In genomic region chr15:64211696-64212095, GRCh38 we compare ENCODE assay signal across 33 cellular contexts.
"Had no signal": no experiment of that assay in that cellular context is flagged by ENCODE, and none has a peak within 500 bp of the region (broad histone marks: within the 10 kb centered on the region; RNA-seq: fewer than 3 reads in every experiment).

No MANE protein-coding gene starts in this region.

- H3K4me3 ChIP-seq: ascending aorta, cardiac muscle cell, PC-9 had no signal

- H3K27me3 Mint-ChIP-seq: activated CD4-positive, alpha-beta memory T cell treated with anti-CD3 and anti-CD28 coated beads, Interleukin-2, amount 10 ng/mL, durations not matched to agents 7 days and 5 days; activated naive CD4-positive, alpha-beta T cell treated with anti-CD3 and anti-CD28 coated beads, Interleukin-2, amount 50 U/mL, for 24 hours; activated naive CD8-positive, alpha-beta T cell treated with anti-CD3 and anti-CD28 coated beads, Interleukin-2, amount 10 ng/mL, durations not matched to agents 7 days and 5 days; activated T-cell treated with anti-CD3 and anti-CD28 coated beads, Interleukin-2, amount 50 U/mL, for 24 hours; central memory CD8-positive, alpha-beta T cell had no signal

- H3K4me3 Mint-ChIP-seq: activated CD4-positive, alpha-beta memory T cell treated with anti-CD3 and anti-CD28 coated beads, Interleukin-2, amount 10 ng/mL, durations not matched to agents 7 days and 5 days; activated naive CD4-positive, alpha-beta T cell treated with anti-CD3 and anti-CD28 coated beads, Interleukin-2, amount 50 U/mL, for 24 hours; activated naive CD8-positive, alpha-beta T cell treated with anti-CD3 and anti-CD28 coated beads, Interleukin-2, amount 10 ng/mL, durations not matched to agents 7 days and 5 days; activated T-cell treated with anti-CD3 and anti-CD28 coated beads, Interleukin-2, amount 50 U/mL, for 24 hours; central memory CD8-positive, alpha-beta T cell had no signal

- ATAC-seq: Right ventricle myocardium inferior, SK-N-SH treated with all-trans-retinoic acid at 6 μM for 48 hours had no signal

- DNase-seq: activated CD4-positive, alpha-beta memory T cell treated with anti-CD3 and anti-CD28 coated beads, Interleukin-2, amount 10 ng/mL, durations not matched to agents 7 days and 5 days; activated CD4-positive, alpha-beta T cell treated with anti-CD3 and anti-CD28 coated beads for 1 hour; activated CD4-positive, alpha-beta T cell treated with anti-CD3 and anti-CD28 coated beads for 48 hours; activated CD4-positive, CD25-positive, alpha-beta regulatory T cell; activated CD8-positive, alpha-beta memory T cell treated with anti-CD3 and anti-CD28 coated beads for 24 hours; activated gamma-delta T cell; activated naive CD4-positive, alpha-beta T cell treated with Interleukin-2 at 50 U/mL for 16 hours; activated naive CD8-positive, alpha-beta T cell treated with anti-CD3 and anti-CD28 coated beads, Interleukin-2, amount 10 ng/mL, durations not matched to agents 7 days and 5 days; activated T-cell treated with anti-CD3 and anti-CD28 coated beads, Interleukin-2, amount 50 U/mL, for 24 hours; amygdala; Kasumi-1; MM.1S; MV-4-11; NCI-H1092; NCI-H1436 treated with DMSO at 0.1 percent for 48 hours; NCI-H1694 treated with DMSO at 0.1 percent for 48 hours; NCI-H2029; NCI-H345; NCI-H524 treated with DMSO at 0.1 percent for 48 hours; NK-92 treated with Interleukin-12 subunit alpha and Interleukin-12 subunit beta, amount 100 ng/mL, for 24 hours; PC-9; SIG-M5; SW 1271; T-helper 1 cell; T1000; WERI-Rb-1 had no signal

- H3K27ac Mint-ChIP-seq: activated CD4-positive, alpha-beta memory T cell treated with anti-CD3 and anti-CD28 coated beads, Interleukin-2, amount 10 ng/mL, durations not matched to agents 7 days and 5 days; activated naive CD4-positive, alpha-beta T cell treated with anti-CD3 and anti-CD28 coated beads, Interleukin-2, amount 50 U/mL, for 24 hours; activated naive CD8-positive, alpha-beta T cell treated with anti-CD3 and anti-CD28 coated beads, Interleukin-2, amount 10 ng/mL, durations not matched to agents 7 days and 5 days; activated T-cell treated with anti-CD3 and anti-CD28 coated beads, Interleukin-2, amount 50 U/mL, for 24 hours; activated T-helper 2 cell treated with anti-CD3 and anti-CD28 coated beads, Interferon-gamma antibody, Interleukin-2, Interleukin-4, amounts not matched to agents 10 μg/mL and 5 μg/mL and 100 μg/mL, durations not matched to agents 14 hours and 24 hours and 36 hours had no signal

- H3K9me3 Mint-ChIP-seq: activated CD4-positive, alpha-beta memory T cell treated with anti-CD3 and anti-CD28 coated beads, Interleukin-2, amount 10 ng/mL, durations not matched to agents 7 days and 5 days; activated naive CD4-positive, alpha-beta T cell treated with anti-CD3 and anti-CD28 coated beads, Interleukin-2, amount 50 U/mL, for 24 hours; activated naive CD8-positive, alpha-beta T cell treated with anti-CD3 and anti-CD28 coated beads, Interleukin-2, amount 10 ng/mL, durations not matched to agents 7 days and 5 days; activated T-cell treated with anti-CD3 and anti-CD28 coated beads, Interleukin-2, amount 50 U/mL, for 24 hours; activated T-helper 2 cell treated with anti-CD3 and anti-CD28 coated beads, Interferon-gamma antibody, Interleukin-2, Interleukin-4, amounts not matched to agents 10 μg/mL and 5 μg/mL and 100 μg/mL, durations not matched to agents 14 hours and 24 hours and 36 hours; central memory CD8-positive, alpha-beta T cell had no signal

- H3K4me1 Mint-ChIP-seq: activated naive CD4-positive, alpha-beta T cell treated with anti-CD3 and anti-CD28 coated beads, Interleukin-2, amount 50 U/mL, for 24 hours; central memory CD8-positive, alpha-beta T cell had no signal
